27 cellular contexts compared by ENCODE assay signal in genomic region chr5:60710362-60710761, GRCh38.
"Had no signal": no experiment of that assay in that cellular context is flagged by ENCODE, and none has a peak within 500 bp of the region (broad histone marks: within the 10 kb centered on the region; RNA-seq: fewer than 3 reads in every experiment).

No MANE protein-coding gene starts in this region.

- H3K4me3 ChIP-seq: ascending aorta, body of pancreas had no signal

- H3K27ac Mint-ChIP-seq: activated CD4-positive, alpha-beta memory T cell treated with anti-CD3 and anti-CD28 coated beads for 36 hours; activated CD4-positive, alpha-beta T cell treated with anti-CD3 and anti-CD28 coated beads, Interleukin-2, amount 10 ng/mL, durations not matched to agents 7 days and 5 days; activated naive CD4-positive, alpha-beta T cell treated with anti-CD3 and anti-CD28 coated beads, Interleukin-2, amount 50 U/mL, for 72 hours; activated naive CD8-positive, alpha-beta T cell treated with anti-CD3 and anti-CD28 coated beads, Interleukin-2, amount 50 U/mL, for 24 hours; IgD-negative memory B cell; T-helper 17 cell had no signal

- H3K27me3 ChIP-seq: ascending aorta, body of pancreas had no signal

- H3K36me3 ChIP-seq: ascending aorta had no signal

- H3K4me1 Mint-ChIP-seq: activated naive CD8-positive, alpha-beta T cell treated with anti-CD3 and anti-CD28 coated beads, Interleukin-2, amount 50 U/mL, for 24 hours; T-helper 17 cell had no signal

- H3K4me3 Mint-ChIP-seq: activated CD4-positive, alpha-beta memory T cell treated with anti-CD3 and anti-CD28 coated beads for 36 hours; activated CD4-positive, alpha-beta T cell treated with anti-CD3 and anti-CD28 coated beads, Interleukin-2, amount 10 ng/mL, durations not matched to agents 7 days and 5 days; activated naive CD8-positive, alpha-beta T cell treated with anti-CD3 and anti-CD28 coated beads, Interleukin-2, amount 50 U/mL, for 24 hours; activated T-cell treated with anti-CD3 and anti-CD28 coated beads, Interleukin-2, amount 50 U/mL, for 4 hours; IgD-negative memory B cell; T-helper 17 cell had no signal

- H3K9ac ChIP-seq: KMS-11 had no signal

- H3K4me1 ChIP-seq: ascending aorta, body of pancreas had no signal

- H3K4me2 ChIP-seq: KMS-11 had no signal

- ATAC-seq: activated naive CD4-positive, alpha-beta T cell treated with anti-CD3 and anti-CD28 coated beads, Interleukin-2, amount 50 U/mL, for 72 hours; activated naive CD8-positive, alpha-beta T cell treated with anti-CD3 and anti-CD28 coated beads, Interleukin-2, amount 50 U/mL, for 24 hours; activated T-cell treated with anti-CD3 and anti-CD28 coated beads, Interleukin-2, amount 50 U/mL, for 4 hours; body of pancreas; T-helper 17 cell had no signal

- H3K36me3 Mint-ChIP-seq: activated CD4-positive, alpha-beta memory T cell treated with anti-CD3 and anti-CD28 coated beads for 36 hours; IgD-negative memory B cell had no signal

- FAIRE-seq: bronchial epithelial cell, RCC 7860 had no signal

- DNase-seq: activated CD4-positive, alpha-beta memory T cell treated with anti-CD3 and anti-CD28 coated beads for 36 hours; activated CD4-positive, alpha-beta T cell treated with anti-CD3 and anti-CD28 coated beads, Interleukin-2, amount 10 ng/mL, durations not matched to agents 7 days and 5 days; activated CD4-positive, CD25-positive, alpha-beta regulatory T cell; activated CD8-positive, alpha-beta memory T cell treated with anti-CD3 and anti-CD28 coated beads for 24 hours; activated effector memory CD4-positive, alpha-beta T cell treated with anti-CD3 and anti-CD28 coated beads, Interleukin-2, amount 50 U/mL, for 16 hours; activated naive CD4-positive, alpha-beta T cell treated with Interleukin-2 at 50 U/mL for 16 hours; activated naive CD8-positive, alpha-beta T cell treated with anti-CD3 and anti-CD28 coated beads, Interleukin-2, amount 50 U/mL, for 24 hours; activated T-cell treated with anti-CD3 and anti-CD28 coated beads, Interleukin-2, amount 50 U/mL, for 4 hours; amniotic stem cell; body of pancreas; central memory CD4-positive, alpha-beta T cell; NCI-H1092; NCI-H1417; NCI-H1930; NCI-H2107; NCI-H2171 treated with DMSO at 0.1 percent for 48 hours; NCI-H226; NCI-H526 treated with DMSO at 0.1 percent for 48 hours; SHP77 treated with DMSO at 0.1 percent for 48 hours; T-helper 17 cell; T-helper 9 cell had no signal

- H3K27ac ChIP-seq: ascending aorta, body of pancreas, KMS-11 had no signal

- H3K9me3 ChIP-seq: ascending aorta, body of pancreas had no signal
